Comparison of ENCODE assay signal across 1 cellular context in genomic region chr4:78293841-78294301, GRCh38.
TF ChIP-seq lines count a peak whose summit lies in the region.

No MANE protein-coding gene starts in this region.

TF ChIP-seq in IMR-90, 13 proteins besides CTCF, POLR2A, EP300 and RAD21 (continued from another document):
- TF ChIP-seq NFE2L2 (IDR thresholded peaks at IDR 0.05; ENCODE audit: low read depth, low read length): no peak
